ENCODE assay signal across 1 cellular context in genomic region chr1:16163882-16164820, GRCh38.
TF ChIP-seq lines count a peak whose summit lies in the region.

No MANE protein-coding gene starts in this region.

TF ChIP-seq in HepG2, 621 proteins besides CTCF, POLR2A, EP300 and RAD21 (continued from another document and continues in another):
- TF ChIP-seq LRRFIP1 (CRISPR knock-in tag; conservative IDR thresholded peaks at IDR 0.05) (no peak), SKIL (CRISPR knock-in tag; IDR thresholded peaks at IDR 0.05; ENCODE audit: borderline replicate concordance) (peak; percentile 59; the same call in 1 of the 2 replicates), GATA4 (IDR thresholded peaks at IDR 0.05; ENCODE audit: borderline replicate concordance, low read depth) (no peak), ZNF792 (CRISPR knock-in tag; IDR thresholded peaks at IDR 0.05) (no peak), CREB3 (CRISPR knock-in tag; IDR thresholded peaks at IDR 0.05) (no peak), ETV6 (CRISPR knock-in tag; conservative IDR thresholded peaks at IDR 0.05) (no peak), PHF5A (CRISPR knock-in tag; IDR thresholded peaks at IDR 0.05; ENCODE audit: low read depth, unreplicated experiment) (peak; percentile 51), MEF2D (CRISPR knock-in tag; IDR thresholded peaks at IDR 0.05) (no peak), CREM (IDR thresholded peaks at IDR 0.05) (peak; percentile 78; the same call in 1 of the 2 replicates), CREM (CRISPR knock-in tag; IDR thresholded peaks at IDR 0.05) (no peak), WIZ (CRISPR knock-in tag; IDR thresholded peaks at IDR 0.05) (no peak), ZNF878 (CRISPR knock-in tag; IDR thresholded peaks at IDR 0.05) (peak; percentile 64; the same call in 1 of the 2 replicates), ZFP90 (CRISPR knock-in tag; IDR thresholded peaks at IDR 0.05; ENCODE audit: borderline replicate concordance) (0 out of 2 replicates have a peak, but pooled peaks have one; percentile 25), FOXO1 (CRISPR knock-in tag; IDR thresholded peaks at IDR 0.05) (peak; percentile 63; the same call in 1 of the 2 replicates), NFATC3 (CRISPR knock-in tag; IDR thresholded peaks at IDR 0.05) (no peak), MBNL3 (CRISPR knock-in tag; conservative IDR thresholded peaks at IDR 0.05) (no peak), HMGXB3 (CRISPR knock-in tag; IDR thresholded peaks at IDR 0.05; ENCODE audit: borderline replicate concordance) (no peak), HOXA3 (CRISPR knock-in tag; IDR thresholded peaks at IDR 0.05) (peak; percentile 92), ZNF160 (CRISPR knock-in tag; IDR thresholded peaks at IDR 0.05) (0 out of 2 replicates have a peak, but pooled peaks have one; percentile 46), ZBTB21 (CRISPR knock-in tag; IDR thresholded peaks at IDR 0.05) (peak; percentile 99), PRDM4 (CRISPR knock-in tag; IDR thresholded peaks at IDR 0.05; ENCODE audit: borderline replicate concordance) (no peak), DNMT3B (CRISPR knock-in tag; conservative IDR thresholded peaks at IDR 0.05) (no peak), ZNF280D (CRISPR knock-in tag; IDR thresholded peaks at IDR 0.05) (no peak), ZBTB33 (CRISPR knock-in tag; IDR thresholded peaks at IDR 0.05) (0 out of 2 replicates have a peak, but pooled peaks have one; percentile 7), MED1 (CRISPR knock-in tag; IDR thresholded peaks at IDR 0.05) (peak; percentile 77), POLR2AphosphoS2 (IDR thresholded peaks at IDR 0.05; ENCODE audit: low read depth, low read length) (no peak), ZNF775 (CRISPR knock-in tag; IDR thresholded peaks at IDR 0.05; ENCODE audit: borderline replicate concordance) (no peak), E2F1 (CRISPR knock-in tag; IDR thresholded peaks at IDR 0.05) (no peak), RFX3 (CRISPR knock-in tag; IDR thresholded peaks at IDR 0.05) (no peak), ZFP41 (CRISPR knock-in tag; IDR thresholded peaks at IDR 0.05; ENCODE audit: borderline replicate concordance) (no peak), KDM2A (CRISPR knock-in tag; IDR thresholded peaks at IDR 0.05; ENCODE audit: borderline replicate concordance, low read depth) (no peak), ZSCAN29 (CRISPR knock-in tag; conservative IDR thresholded peaks at IDR 0.05) (0 out of 2 replicates have a peak, but pooled peaks have one; percentile 37), HMGXB4 (CRISPR knock-in tag; IDR thresholded peaks at IDR 0.05; ENCODE audit: borderline replicate concordance in 1 of 2, low read depth in 1 of 2) (peak in 1 of 2 experiments; percentile 55; a peak in 1 of 4 replicates), ZNF773 (CRISPR knock-in tag; IDR thresholded peaks at IDR 0.05; ENCODE audit: borderline replicate concordance) (no peak), HOMEZ (CRISPR knock-in tag; IDR thresholded peaks at IDR 0.05; ENCODE audit: low read depth) (peak; percentile 48; the same call in 1 of the 2 replicates)
